14 cellular contexts compared by ENCODE assay signal in the genomic region with DNA sequence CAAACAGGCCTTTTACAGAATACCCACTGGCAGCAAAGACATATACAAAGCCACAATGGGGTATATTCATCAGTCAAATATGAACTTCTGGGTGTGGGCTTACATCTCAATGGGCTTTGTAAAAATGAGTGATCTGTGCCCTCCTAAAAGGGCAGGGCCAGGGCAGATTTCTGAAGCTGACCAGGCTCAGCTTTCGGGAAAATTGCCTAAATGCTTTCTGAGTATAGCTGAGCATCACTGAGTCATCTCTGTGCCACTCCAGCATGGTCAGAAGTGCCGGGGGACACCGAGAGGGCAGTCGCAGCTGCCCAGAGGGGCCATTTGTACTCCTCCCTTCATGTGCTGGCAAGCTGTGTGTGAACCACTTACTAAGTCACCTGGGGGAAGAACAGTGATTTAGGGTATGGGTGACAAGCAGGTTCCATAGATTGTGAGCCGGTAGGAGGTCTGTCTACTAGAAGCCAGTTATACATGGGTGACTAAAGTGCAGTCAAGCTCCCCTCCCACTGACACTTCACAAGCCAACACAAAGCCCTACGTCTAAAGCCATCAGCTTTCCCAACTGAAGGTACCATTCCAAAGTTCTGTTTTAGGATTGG.
A peak's percentile ranks its signal among the peaks of the same experiment; 100 is the strongest.
DNase-seq lines count a peak whose midpoint lies in the region; ATAC-seq and TF ChIP-seq lines count a peak whose summit lies in the region.
"Had no signal": no experiment of that assay in that cellular context is flagged by ENCODE, and none has a peak within 500 bp of the region (broad histone marks: within the 10 kb centered on the region; RNA-seq: fewer than 3 reads in every experiment).

No MANE protein-coding gene starts in this region.

- H3K4me3 ChIP-seq in right atrium auricular region (no peak overlapping the region), vagina (no peak overlapping the region)
- H3K4me3 ChIP-seq: uterus had no signal

- H3K27me3 ChIP-seq in right atrium auricular region, result no peaks in the 10 kb centered on the region
- H3K27me3 ChIP-seq in vagina, result no peaks in the 10 kb centered on the region
- H3K27me3 ChIP-seq: uterus had no signal

- peak overlapping the region in 1 of 2 donors; percentile 56 for H3K27ac ChIP-seq in right atrium auricular region
- H3K27ac ChIP-seq in vagina, result peak overlapping the region; percentile 34

- peak overlapping the region; percentile 14 for H3K27ac Mint-ChIP-seq in activated T-helper 1 cell treated with anti-CD3 and anti-CD28 coated beads, Interleukin-12 subunit alpha, Interleukin-12 subunit beta, Interleukin-2, Interleukin-4 antibody, amounts not matched to agents 30 ng/mL and 10 ng/mL and 1 ng/mL, durations not matched to agents 14 hours and 24 hours and 36 hours
- H3K27ac Mint-ChIP-seq: endodermal cell had no signal

- intact Hi-C loops in Right ventricle myocardium superior (cut with DNase I), result no loop called here
- intact Hi-C loops in activated T-helper 1 cell treated with anti-CD3 and anti-CD28 coated beads, Interleukin-12 subunit alpha, Interleukin-12 subunit beta, Interleukin-2, Interleukin-4 antibody, amounts not matched to agents 30 ng/mL and 10 ng/mL and 1 ng/mL, durations not matched to agents 14 hours and 24 hours and 36 hours (cut with micrococcal nuclease), result loop anchor here (2.0 kb wide), 1 partner anchor 15 kb away; no protein-coding TSS in a partner anchor
- intact Hi-C loops in vagina (cut with DNase I), result no loop called here

- H3K27me3 Mint-ChIP-seq in activated T-helper 1 cell treated with anti-CD3 and anti-CD28 coated beads, Interleukin-12 subunit alpha, Interleukin-12 subunit beta, Interleukin-2, Interleukin-4 antibody, amounts not matched to agents 30 ng/mL and 10 ng/mL and 1 ng/mL, durations not matched to agents 14 hours and 24 hours and 36 hours (ENCODE audit: insufficient read depth), result no peaks in the 10 kb centered on the region

- peaks cover 6% of the 10 kb centered on the region for H3K9me3 Mint-ChIP-seq in activated T-helper 1 cell treated with anti-CD3 and anti-CD28 coated beads, Interleukin-12 subunit alpha, Interleukin-12 subunit beta, Interleukin-2, Interleukin-4 antibody, amounts not matched to agents 30 ng/mL and 10 ng/mL and 1 ng/mL, durations not matched to agents 14 hours and 24 hours and 36 hours
- H3K9me3 Mint-ChIP-seq: endodermal cell had no signal

- no peak overlapping the region for H3K4me3 Mint-ChIP-seq in activated T-helper 1 cell treated with anti-CD3 and anti-CD28 coated beads, Interleukin-12 subunit alpha, Interleukin-12 subunit beta, Interleukin-2, Interleukin-4 antibody, amounts not matched to agents 30 ng/mL and 10 ng/mL and 1 ng/mL, durations not matched to agents 14 hours and 24 hours and 36 hours
- H3K4me3 Mint-ChIP-seq: endodermal cell had no signal

- DNase-seq in Right ventricle myocardium superior (no peak), right atrium auricular region (ENCODE audit: low spot score) (no peak), left kidney (ENCODE audit: low read depth, low spot score) (peak; percentile 11), vagina (ENCODE audit: extremely low spot score in 2 of 2) (no peak), germinal center (ENCODE audit: low spot score) (no peak)
- no peak for DNase-seq in activated T-helper 1 cell treated with anti-CD3 and anti-CD28 coated beads, Interleukin-12 subunit alpha, Interleukin-12 subunit beta, Interleukin-2, Interleukin-4 antibody, amounts not matched to agents 30 ng/mL and 10 ng/mL and 1 ng/mL, durations not matched to agents 14 hours and 24 hours and 36 hours (ENCODE audit: low spot score)
- DNase-seq: activated CD8-positive, alpha-beta memory T cell treated with anti-CD3 and anti-CD28 coated beads for 24 hours; amniotic stem cell; endodermal cell; mesendoderm; NCI-H526 had no signal

- TF ChIP-seq CTCF in right atrium auricular region (IDR thresholded peaks at IDR 0.05) (no peak), vagina (IDR thresholded peaks at IDR 0.05) (no peak)

- ATAC-seq in Right ventricle myocardium superior (ENCODE audit: poor library complexity) (peak; percentile 73), HG03571 (IDR thresholded peaks at IDR 0.05; ENCODE audit: unreplicated experiment) (no peak), HG03196 (IDR thresholded peaks at IDR 0.05; ENCODE audit: unreplicated experiment) (no peak)

- H3K36me3 ChIP-seq in right atrium auricular region, result no peaks in the 10 kb centered on the region
- H3K36me3 ChIP-seq in vagina, result no peaks in the 10 kb centered on the region
- H3K36me3 ChIP-seq: uterus had no signal

- peaks cover 69% of the 10 kb centered on the region for H3K4me1 Mint-ChIP-seq in activated T-helper 1 cell treated with anti-CD3 and anti-CD28 coated beads, Interleukin-12 subunit alpha, Interleukin-12 subunit beta, Interleukin-2, Interleukin-4 antibody, amounts not matched to agents 30 ng/mL and 10 ng/mL and 1 ng/mL, durations not matched to agents 14 hours and 24 hours and 36 hours (ENCODE audit: low read depth)

- H3K9me3 ChIP-seq in right atrium auricular region (no peaks in the 10 kb centered on the region), vagina (no peaks in the 10 kb centered on the region)
- H3K9me3 ChIP-seq: uterus had no signal

- no peaks in the 10 kb centered on the region for H3K4me1 ChIP-seq in right atrium auricular region
- H3K4me1 ChIP-seq in vagina, result no peaks in the 10 kb centered on the region
- H3K4me1 ChIP-seq: uterus had no signal

- TF ChIP-seq POLR2A in vagina (IDR thresholded peaks at IDR 0.05), result no peak

- peaks cover 38% of the 10 kb centered on the region for H3K36me3 Mint-ChIP-seq in activated T-helper 1 cell treated with anti-CD3 and anti-CD28 coated beads, Interleukin-12 subunit alpha, Interleukin-12 subunit beta, Interleukin-2, Interleukin-4 antibody, amounts not matched to agents 30 ng/mL and 10 ng/mL and 1 ng/mL, durations not matched to agents 14 hours and 24 hours and 36 hours (ENCODE audit: low read depth)
